ENCODE assay signal across 2 cellular contexts in the genomic region with DNA sequence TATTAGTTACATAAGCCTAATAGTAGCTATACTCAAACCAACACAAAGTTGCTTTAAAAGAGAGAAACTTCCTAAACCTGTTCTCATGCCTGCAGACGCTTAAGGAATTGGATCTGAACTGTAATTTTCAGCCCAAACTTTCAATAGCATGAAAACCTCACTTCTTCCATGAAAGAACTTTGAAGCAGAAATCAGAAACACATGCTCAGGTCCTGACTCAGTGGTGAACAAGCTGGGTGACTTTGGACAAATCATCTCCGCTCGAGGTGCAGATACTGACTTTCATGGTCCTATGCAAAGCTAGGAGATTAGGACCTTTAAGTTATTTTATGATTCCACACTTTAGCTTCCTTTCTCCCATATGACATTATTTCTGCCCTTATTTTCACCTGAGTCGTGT.
TF ChIP-seq lines count a peak whose summit lies in the region.

No MANE protein-coding gene starts in this region.

TF ChIP-seq in SK-N-SH treated with all-trans-retinoic acid at 6 μM for 48 hours, 23 proteins besides CTCF, POLR2A, EP300 and RAD21 (continued from another document):
- TF ChIP-seq, protein P1, sequence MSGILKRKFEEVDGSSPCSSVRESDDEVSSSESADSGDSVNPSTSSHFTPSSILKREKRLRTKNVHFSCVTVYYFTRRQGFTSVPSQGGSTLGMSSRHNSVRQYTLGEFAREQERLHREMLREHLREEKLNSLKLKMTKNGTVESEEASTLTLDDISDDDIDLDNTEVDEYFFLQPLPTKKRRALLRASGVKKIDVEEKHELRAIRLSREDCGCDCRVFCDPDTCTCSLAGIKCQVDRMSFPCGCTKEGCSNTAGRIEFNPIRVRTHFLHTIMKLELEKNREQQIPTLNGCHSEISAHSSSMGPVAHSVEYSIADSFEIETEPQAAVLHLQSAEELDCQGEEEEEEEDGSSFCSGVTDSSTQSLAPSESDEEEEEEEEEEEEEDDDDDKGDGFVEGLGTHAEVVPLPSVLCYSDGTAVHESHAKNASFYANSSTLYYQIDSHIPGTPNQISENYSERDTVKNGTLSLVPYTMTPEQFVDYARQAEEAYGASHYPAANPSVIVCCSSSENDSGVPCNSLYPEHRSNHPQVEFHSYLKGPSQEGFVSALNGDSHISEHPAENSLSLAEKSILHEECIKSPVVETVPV (CRISPR knock-in tag; IDR thresholded peaks at IDR 0.05), result no peak
- TF ChIP-seq OSR1 (CRISPR knock-in tag; IDR thresholded peaks at IDR 0.05) (no peak), RARB (CRISPR knock-in tag; IDR thresholded peaks at IDR 0.05) (no peak), ZFP3 (CRISPR knock-in tag; IDR thresholded peaks at IDR 0.05) (no peak), ZC3H10 (CRISPR knock-in tag; IDR thresholded peaks at IDR 0.05) (no peak), PPARA (CRISPR knock-in tag; IDR thresholded peaks at IDR 0.05; ENCODE audit: borderline replicate concordance) (no peak), BACH2 (CRISPR knock-in tag; IDR thresholded peaks at IDR 0.05; ENCODE audit: borderline replicate concordance) (no peak), ZFP30 (CRISPR knock-in tag; IDR thresholded peaks at IDR 0.05) (no peak), TOX (CRISPR knock-in tag; IDR thresholded peaks at IDR 0.05; ENCODE audit: borderline replicate concordance) (no peak), ZNF8 (CRISPR knock-in tag; IDR thresholded peaks at IDR 0.05) (no peak), ESRRG (CRISPR knock-in tag; IDR thresholded peaks at IDR 0.05) (no peak), GLIS3 (CRISPR knock-in tag; IDR thresholded peaks at IDR 0.05) (no peak), ISL1 (CRISPR knock-in tag; IDR thresholded peaks at IDR 0.05) (no peak), SNAI2 (CRISPR knock-in tag; IDR thresholded peaks at IDR 0.05) (no peak)
- TF ChIP-seq, protein P2, sequence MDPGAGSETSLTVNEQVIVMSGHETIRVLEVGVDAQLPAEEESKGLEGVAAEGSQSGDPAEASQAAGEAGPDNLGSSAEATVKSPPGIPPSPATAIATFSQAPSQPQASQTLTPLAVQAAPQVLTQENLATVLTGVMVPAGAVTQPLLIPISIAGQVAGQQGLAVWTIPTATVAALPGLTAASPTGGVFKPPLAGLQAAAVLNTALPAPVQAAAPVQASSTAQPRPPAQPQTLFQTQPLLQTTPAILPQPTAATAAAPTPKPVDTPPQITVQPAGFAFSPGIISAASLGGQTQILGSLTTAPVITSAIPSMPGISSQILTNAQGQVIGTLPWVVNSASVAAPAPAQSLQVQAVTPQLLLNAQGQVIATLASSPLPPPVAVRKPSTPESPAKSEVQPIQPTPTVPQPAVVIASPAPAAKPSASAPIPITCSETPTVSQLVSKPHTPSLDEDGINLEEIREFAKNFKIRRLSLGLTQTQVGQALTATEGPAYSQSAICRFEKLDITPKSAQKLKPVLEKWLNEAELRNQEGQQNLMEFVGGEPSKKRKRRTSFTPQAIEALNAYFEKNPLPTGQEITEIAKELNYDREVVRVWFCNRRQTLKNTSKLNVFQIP (CRISPR knock-in tag; IDR thresholded peaks at IDR 0.05; ENCODE audit: borderline replicate concordance, low read depth), result no peak
- TF ChIP-seq, protein P3, sequence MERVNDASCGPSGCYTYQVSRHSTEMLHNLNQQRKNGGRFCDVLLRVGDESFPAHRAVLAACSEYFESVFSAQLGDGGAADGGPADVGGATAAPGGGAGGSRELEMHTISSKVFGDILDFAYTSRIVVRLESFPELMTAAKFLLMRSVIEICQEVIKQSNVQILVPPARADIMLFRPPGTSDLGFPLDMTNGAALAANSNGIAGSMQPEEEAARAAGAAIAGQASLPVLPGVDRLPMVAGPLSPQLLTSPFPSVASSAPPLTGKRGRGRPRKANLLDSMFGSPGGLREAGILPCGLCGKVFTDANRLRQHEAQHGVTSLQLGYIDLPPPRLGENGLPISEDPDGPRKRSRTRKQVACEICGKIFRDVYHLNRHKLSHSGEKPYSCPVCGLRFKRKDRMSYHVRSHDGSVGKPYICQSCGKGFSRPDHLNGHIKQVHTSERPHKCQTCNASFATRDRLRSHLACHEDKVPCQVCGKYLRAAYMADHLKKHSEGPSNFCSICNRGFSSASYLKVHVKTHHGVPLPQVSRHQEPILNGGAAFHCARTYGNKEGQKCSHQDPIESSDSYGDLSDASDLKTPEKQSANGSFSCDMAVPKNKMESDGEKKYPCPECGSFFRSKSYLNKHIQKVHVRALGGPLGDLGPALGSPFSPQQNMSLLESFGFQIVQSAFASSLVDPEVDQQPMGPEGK (CRISPR knock-in tag; IDR thresholded peaks at IDR 0.05; ENCODE audit: borderline replicate concordance), result no peak
- TF ChIP-seq, protein P4, sequence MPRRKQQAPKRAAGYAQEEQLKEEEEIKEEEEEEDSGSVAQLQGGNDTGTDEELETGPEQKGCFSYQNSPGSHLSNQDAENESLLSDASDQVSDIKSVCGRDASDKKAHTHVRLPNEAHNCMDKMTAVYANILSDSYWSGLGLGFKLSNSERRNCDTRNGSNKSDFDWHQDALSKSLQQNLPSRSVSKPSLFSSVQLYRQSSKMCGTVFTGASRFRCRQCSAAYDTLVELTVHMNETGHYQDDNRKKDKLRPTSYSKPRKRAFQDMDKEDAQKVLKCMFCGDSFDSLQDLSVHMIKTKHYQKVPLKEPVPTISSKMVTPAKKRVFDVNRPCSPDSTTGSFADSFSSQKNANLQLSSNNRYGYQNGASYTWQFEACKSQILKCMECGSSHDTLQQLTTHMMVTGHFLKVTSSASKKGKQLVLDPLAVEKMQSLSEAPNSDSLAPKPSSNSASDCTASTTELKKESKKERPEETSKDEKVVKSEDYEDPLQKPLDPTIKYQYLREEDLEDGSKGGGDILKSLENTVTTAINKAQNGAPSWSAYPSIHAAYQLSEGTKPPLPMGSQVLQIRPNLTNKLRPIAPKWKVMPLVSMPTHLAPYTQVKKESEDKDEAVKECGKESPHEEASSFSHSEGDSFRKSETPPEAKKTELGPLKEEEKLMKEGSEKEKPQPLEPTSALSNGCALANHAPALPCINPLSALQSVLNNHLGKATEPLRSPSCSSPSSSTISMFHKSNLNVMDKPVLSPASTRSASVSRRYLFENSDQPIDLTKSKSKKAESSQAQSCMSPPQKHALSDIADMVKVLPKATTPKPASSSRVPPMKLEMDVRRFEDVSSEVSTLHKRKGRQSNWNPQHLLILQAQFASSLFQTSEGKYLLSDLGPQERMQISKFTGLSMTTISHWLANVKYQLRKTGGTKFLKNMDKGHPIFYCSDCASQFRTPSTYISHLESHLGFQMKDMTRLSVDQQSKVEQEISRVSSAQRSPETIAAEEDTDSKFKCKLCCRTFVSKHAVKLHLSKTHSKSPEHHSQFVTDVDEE (CRISPR knock-in tag; IDR thresholded peaks at IDR 0.05), result no peak

TF ChIP-seq in endothelial cell of umbilical vein, 7 proteins besides CTCF, POLR2A, EP300 and RAD21 (continued from another document):
- TF ChIP-seq, protein P5, sequence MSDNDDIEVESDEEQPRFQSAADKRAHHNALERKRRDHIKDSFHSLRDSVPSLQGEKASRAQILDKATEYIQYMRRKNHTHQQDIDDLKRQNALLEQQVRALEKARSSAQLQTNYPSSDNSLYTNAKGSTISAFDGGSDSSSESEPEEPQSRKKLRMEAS (IDR thresholded peaks at IDR 0.05; ENCODE audit: insufficient read depth, insufficient read length), result no peak
